In genomic region chr5:34716986-34717385, GRCh38 we compare ENCODE assay signal across 1 cellular context.
A peak's percentile ranks its signal among the peaks of the same experiment; 100 is the strongest.
TF ChIP-seq lines count a peak whose summit lies in the region.

No MANE protein-coding gene starts in this region.

TF ChIP-seq in IMR-90, 13 proteins besides CTCF, POLR2A, EP300 and RAD21:
- TF ChIP-seq MXI1 (IDR thresholded peaks at IDR 0.05; ENCODE audit: borderline replicate concordance, low read depth, low read length) (no peak), CHD1 (IDR thresholded peaks at IDR 0.05; ENCODE audit: low read depth, low read length) (0 out of 2 replicates have a peak, but pooled peaks have one; percentile 25), BHLHE40 (IDR thresholded peaks at IDR 0.05; ENCODE audit: low read depth, low read length) (no peak)
